In the genomic region with DNA sequence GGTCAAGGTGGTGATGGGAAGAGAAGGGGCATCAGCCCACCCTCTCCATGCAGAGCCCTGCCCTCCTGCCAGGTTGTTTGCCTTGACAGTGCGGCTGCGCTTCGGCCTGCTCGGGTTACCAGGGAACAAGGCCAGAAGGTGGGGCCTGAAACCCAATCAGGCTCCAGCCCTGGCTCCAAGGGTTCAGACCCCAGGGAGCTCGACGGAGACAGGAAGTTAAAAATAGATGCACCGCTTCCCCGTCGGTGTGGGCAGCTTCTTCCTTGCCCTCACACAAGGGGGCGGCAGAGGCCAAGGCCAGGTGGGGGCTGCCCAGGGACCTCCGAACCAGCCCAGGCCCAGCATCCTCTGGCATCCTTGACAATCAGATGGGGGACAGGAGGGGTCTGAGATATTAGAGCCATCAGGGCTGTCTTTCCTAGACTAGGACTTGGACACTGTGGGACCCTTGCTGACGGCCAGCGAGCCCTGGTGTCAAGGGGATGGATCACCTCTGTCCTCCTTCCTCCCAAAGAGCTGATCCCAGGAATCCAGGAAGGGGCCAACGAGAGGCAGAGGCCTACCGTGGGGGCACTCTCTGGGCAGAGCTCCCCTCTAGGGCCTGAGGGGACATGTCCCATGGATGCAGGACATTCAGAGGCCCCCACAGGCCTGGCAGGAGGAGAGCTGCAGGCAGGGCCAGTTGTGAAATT, we compare ENCODE assay signal across 1 cellular context.
TF ChIP-seq lines count a peak whose summit lies in the region.

No MANE protein-coding gene starts in this region.

TF ChIP-seq in HepG2, 621 proteins besides CTCF, POLR2A, EP300 and RAD21 (continued from another document and continues in another):
- TF ChIP-seq, protein P1, sequence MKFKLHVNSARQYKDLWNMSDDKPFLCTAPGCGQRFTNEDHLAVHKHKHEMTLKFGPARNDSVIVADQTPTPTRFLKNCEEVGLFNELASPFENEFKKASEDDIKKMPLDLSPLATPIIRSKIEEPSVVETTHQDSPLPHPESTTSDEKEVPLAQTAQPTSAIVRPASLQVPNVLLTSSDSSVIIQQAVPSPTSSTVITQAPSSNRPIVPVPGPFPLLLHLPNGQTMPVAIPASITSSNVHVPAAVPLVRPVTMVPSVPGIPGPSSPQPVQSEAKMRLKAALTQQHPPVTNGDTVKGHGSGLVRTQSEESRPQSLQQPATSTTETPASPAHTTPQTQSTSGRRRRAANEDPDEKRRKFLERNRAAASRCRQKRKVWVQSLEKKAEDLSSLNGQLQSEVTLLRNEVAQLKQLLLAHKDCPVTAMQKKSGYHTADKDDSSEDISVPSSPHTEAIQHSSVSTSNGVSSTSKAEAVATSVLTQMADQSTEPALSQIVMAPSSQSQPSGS (CRISPR knock-in tag; IDR thresholded peaks at IDR 0.05), result no peak; the same call in 1 of the 2 replicates
- TF ChIP-seq HDAC6 (IDR thresholded peaks at IDR 0.05; ENCODE audit: low read depth, low read length) (no peak), REXO4 (CRISPR knock-in tag; IDR thresholded peaks at IDR 0.05; ENCODE audit: borderline replicate concordance) (no peak), ZSCAN9 (CRISPR knock-in tag; IDR thresholded peaks at IDR 0.05; ENCODE audit: borderline replicate concordance) (no peak), ZKSCAN1 (IDR thresholded peaks at IDR 0.05; ENCODE audit: low read length) (no peak), KLF12 (CRISPR knock-in tag; IDR thresholded peaks at IDR 0.05; ENCODE audit: borderline replicate concordance) (no peak), ZIK1 (CRISPR knock-in tag; IDR thresholded peaks at IDR 0.05; ENCODE audit: borderline replicate concordance, low read depth) (peak; percentile 60; the same call in 1 of the 2 replicates), TOE1 (CRISPR knock-in tag; IDR thresholded peaks at IDR 0.05) (no peak), ZFP36L2 (CRISPR knock-in tag; IDR thresholded peaks at IDR 0.05) (no peak), ZNF225 (CRISPR knock-in tag; IDR thresholded peaks at IDR 0.05) (no peak), MXI1 (IDR thresholded peaks at IDR 0.05; ENCODE audit: borderline replicate concordance, low read depth, low read length) (no peak), ZFP36L1 (CRISPR knock-in tag; IDR thresholded peaks at IDR 0.05) (no peak), U2AF1 (optimal IDR thresholded peaks at IDR 0.05; ENCODE audit: low read depth, low read length) (no peak), AKAP8 (CRISPR knock-in tag; IDR thresholded peaks at IDR 0.05) (no peak), NCOA2 (CRISPR knock-in tag; IDR thresholded peaks at IDR 0.05) (peak; percentile 16; the same call in 1 of the 2 replicates), SAFB2 (CRISPR knock-in tag; IDR thresholded peaks at IDR 0.05; ENCODE audit: borderline replicate concordance, low read depth) (no peak), ZNF34 (CRISPR knock-in tag; IDR thresholded peaks at IDR 0.05; ENCODE audit: borderline replicate concordance) (no peak), PHF5A (CRISPR knock-in tag; IDR thresholded peaks at IDR 0.05; ENCODE audit: low read depth, unreplicated experiment) (no peak), SRF (IDR thresholded peaks at IDR 0.05; ENCODE audit: low read depth, low read length) (no peak), ZNF83 (CRISPR knock-in tag; IDR thresholded peaks at IDR 0.05; ENCODE audit: borderline replicate concordance) (no peak), ZNF549 (CRISPR knock-in tag; IDR thresholded peaks at IDR 0.05) (no peak), NCOR1 (IDR thresholded peaks at IDR 0.05; ENCODE audit: borderline replicate concordance, low read length) (no peak), ZNF891 (CRISPR knock-in tag; IDR thresholded peaks at IDR 0.05) (peak; percentile 60), ZNF274 (CRISPR knock-in tag; IDR thresholded peaks at IDR 0.05) (no peak), BRD4 (CRISPR knock-in tag; IDR thresholded peaks at IDR 0.05) (no peak), NR3C1 (CRISPR knock-in tag; IDR thresholded peaks at IDR 0.05) (0 out of 2 replicates have a peak, but pooled peaks have one; percentile 40), ZNF674 (CRISPR knock-in tag; IDR thresholded peaks at IDR 0.05; ENCODE audit: low read depth) (no peak), RARA (CRISPR knock-in tag; IDR thresholded peaks at IDR 0.05) (peak; percentile 36; the same call in 1 of the 2 replicates), ZBTB20 (CRISPR knock-in tag; IDR thresholded peaks at IDR 0.05; ENCODE audit: borderline replicate concordance, low read depth) (no peak), DR1 (CRISPR knock-in tag; IDR thresholded peaks at IDR 0.05) (0 out of 2 replicates have a peak, but pooled peaks have one; percentile 42)
- TF ChIP-seq, protein P2, sequence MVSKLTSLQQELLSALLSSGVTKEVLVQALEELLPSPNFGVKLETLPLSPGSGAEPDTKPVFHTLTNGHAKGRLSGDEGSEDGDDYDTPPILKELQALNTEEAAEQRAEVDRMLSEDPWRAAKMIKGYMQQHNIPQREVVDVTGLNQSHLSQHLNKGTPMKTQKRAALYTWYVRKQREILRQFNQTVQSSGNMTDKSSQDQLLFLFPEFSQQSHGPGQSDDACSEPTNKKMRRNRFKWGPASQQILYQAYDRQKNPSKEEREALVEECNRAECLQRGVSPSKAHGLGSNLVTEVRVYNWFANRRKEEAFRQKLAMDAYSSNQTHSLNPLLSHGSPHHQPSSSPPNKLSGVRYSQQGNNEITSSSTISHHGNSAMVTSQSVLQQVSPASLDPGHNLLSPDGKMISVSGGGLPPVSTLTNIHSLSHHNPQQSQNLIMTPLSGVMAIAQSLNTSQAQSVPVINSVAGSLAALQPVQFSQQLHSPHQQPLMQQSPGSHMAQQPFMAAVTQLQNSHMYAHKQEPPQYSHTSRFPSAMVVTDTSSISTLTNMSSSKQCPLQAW (CRISPR knock-in tag; IDR thresholded peaks at IDR 0.05), result peak; percentile 75
- TF ChIP-seq, protein P3, sequence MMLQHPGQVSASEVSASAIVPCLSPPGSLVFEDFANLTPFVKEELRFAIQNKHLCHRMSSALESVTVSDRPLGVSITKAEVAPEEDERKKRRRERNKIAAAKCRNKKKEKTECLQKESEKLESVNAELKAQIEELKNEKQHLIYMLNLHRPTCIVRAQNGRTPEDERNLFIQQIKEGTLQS (CRISPR knock-in tag; IDR thresholded peaks at IDR 0.05), result 0 out of 2 replicates have a peak, but pooled peaks have one; percentile 45
- TF ChIP-seq, protein P4, sequence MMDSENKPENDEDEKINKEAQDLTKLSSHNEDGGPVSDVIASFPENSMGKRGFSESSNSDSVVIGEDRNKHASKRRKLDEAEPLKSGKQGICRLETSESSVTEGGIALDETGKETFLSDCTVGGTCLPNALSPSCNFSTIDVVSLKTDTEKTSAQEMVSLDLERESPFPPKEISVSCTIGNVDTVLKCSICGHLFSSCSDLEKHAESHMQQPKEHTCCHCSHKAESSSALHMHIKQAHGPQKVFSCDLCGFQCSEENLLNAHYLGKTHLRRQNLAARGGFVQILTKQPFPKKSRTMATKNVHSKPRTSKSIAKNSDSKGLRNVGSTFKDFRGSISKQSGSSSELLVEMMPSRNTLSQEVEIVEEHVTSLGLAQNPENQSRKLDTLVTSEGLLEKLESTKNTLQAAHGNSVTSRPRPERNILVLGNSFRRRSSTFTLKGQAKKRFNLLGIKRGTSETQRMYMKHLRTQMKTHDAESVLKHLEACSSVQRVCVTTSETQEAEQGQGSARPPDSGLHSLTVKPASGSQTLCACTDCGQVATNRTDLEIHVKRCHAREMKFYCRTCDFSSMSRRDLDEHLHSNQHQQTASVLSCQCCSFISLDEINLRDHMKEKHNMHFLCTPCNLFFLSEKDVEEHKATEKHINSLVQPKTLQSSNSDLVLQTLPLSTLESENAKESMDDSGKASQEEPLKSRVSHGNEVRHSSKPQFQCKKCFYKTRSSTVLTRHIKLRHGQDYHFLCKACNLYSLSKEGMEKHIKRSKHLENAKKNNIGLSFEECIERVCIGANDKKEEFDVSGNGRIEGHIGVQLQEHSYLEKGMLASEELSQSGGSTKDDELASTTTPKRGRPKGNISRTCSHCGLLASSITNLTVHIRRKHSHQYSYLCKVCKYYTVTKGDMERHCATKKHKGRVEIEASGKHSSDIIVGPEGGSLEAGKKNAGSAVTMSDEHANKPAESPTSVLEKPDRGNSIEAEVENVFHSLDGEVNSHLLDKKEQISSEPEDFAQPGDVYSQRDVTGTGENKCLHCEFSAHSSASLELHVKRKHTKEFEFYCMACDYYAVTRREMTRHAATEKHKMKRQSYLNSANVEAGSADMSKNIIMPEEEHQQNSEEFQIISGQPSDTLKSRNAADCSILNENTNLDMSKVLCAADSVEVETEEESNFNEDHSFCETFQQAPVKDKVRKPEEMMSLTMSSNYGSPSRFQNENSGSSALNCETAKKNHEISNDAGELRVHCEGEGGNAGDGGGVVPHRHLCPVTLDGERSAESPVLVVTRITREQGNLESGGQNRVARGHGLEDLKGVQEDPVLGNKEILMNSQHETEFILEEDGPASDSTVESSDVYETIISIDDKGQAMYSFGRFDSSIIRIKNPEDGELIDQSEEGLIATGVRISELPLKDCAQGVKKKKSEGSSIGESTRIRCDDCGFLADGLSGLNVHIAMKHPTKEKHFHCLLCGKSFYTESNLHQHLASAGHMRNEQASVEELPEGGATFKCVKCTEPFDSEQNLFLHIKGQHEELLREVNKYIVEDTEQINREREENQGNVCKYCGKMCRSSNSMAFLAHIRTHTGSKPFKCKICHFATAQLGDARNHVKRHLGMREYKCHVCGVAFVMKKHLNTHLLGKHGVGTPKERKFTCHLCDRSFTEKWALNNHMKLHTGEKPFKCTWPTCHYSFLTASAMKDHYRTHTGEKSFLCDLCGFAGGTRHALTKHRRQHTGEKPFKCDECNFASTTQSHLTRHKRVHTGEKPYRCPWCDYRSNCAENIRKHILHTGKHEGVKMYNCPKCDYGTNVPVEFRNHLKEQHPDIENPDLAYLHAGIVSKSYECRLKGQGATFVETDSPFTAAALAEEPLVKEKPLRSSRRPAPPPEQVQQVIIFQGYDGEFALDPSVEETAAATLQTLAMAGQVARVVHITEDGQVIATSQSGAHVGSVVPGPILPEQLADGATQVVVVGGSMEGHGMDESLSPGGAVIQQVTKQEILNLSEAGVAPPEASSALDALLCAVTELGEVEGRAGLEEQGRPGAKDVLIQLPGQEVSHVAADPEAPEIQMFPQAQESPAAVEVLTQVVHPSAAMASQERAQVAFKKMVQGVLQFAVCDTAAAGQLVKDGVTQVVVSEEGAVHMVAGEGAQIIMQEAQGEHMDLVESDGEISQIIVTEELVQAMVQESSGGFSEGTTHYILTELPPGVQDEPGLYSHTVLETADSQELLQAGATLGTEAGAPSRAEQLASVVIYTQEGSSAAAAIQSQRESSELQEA (CRISPR knock-in tag; IDR thresholded peaks at IDR 0.05; ENCODE audit: not compliant biosample characterization), result no peak
- TF ChIP-seq, protein P5, sequence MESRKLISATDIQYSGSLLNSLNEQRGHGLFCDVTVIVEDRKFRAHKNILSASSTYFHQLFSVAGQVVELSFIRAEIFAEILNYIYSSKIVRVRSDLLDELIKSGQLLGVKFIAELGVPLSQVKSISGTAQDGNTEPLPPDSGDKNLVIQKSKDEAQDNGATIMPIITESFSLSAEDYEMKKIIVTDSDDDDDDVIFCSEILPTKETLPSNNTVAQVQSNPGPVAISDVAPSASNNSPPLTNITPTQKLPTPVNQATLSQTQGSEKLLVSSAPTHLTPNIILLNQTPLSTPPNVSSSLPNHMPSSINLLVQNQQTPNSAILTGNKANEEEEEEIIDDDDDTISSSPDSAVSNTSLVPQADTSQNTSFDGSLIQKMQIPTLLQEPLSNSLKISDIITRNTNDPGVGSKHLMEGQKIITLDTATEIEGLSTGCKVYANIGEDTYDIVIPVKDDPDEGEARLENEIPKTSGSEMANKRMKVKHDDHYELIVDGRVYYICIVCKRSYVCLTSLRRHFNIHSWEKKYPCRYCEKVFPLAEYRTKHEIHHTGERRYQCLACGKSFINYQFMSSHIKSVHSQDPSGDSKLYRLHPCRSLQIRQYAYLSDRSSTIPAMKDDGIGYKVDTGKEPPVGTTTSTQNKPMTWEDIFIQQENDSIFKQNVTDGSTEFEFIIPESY (CRISPR knock-in tag; IDR thresholded peaks at IDR 0.05), result 0 out of 2 replicates have a peak, but pooled peaks have one; percentile 12
- TF ChIP-seq, protein P6, sequence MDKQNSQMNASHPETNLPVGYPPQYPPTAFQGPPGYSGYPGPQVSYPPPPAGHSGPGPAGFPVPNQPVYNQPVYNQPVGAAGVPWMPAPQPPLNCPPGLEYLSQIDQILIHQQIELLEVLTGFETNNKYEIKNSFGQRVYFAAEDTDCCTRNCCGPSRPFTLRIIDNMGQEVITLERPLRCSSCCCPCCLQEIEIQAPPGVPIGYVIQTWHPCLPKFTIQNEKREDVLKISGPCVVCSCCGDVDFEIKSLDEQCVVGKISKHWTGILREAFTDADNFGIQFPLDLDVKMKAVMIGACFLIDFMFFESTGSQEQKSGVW (CRISPR knock-in tag; IDR thresholded peaks at IDR 0.05; ENCODE audit: borderline replicate concordance), result no peak
- TF ChIP-seq, protein P7, sequence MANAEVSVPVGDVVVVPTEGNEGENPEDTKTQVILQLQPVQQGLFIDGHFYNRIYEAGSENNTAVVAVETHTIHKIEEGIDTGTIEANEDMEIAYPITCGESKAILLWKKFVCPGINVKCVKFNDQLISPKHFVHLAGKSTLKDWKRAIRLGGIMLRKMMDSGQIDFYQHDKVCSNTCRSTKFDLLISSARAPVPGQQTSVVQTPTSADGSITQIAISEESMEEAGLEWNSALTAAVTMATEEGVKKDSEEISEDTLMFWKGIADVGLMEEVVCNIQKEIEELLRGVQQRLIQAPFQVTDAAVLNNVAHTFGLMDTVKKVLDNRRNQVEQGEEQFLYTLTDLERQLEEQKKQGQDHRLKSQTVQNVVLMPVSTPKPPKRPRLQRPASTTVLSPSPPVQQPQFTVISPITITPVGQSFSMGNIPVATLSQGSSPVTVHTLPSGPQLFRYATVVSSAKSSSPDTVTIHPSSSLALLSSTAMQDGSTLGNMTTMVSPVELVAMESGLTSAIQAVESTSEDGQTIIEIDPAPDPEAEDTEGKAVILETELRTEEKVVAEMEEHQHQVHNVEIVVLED (CRISPR knock-in tag; IDR thresholded peaks at IDR 0.05; ENCODE audit: borderline replicate concordance), result no peak
- TF ChIP-seq, protein P8, sequence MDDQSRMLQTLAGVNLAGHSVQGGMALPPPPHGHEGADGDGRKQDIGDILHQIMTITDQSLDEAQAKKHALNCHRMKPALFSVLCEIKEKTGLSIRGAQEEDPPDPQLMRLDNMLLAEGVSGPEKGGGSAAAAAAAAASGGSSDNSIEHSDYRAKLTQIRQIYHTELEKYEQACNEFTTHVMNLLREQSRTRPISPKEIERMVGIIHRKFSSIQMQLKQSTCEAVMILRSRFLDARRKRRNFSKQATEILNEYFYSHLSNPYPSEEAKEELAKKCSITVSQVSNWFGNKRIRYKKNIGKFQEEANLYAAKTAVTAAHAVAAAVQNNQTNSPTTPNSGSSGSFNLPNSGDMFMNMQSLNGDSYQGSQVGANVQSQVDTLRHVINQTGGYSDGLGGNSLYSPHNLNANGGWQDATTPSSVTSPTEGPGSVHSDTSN (CRISPR knock-in tag; IDR thresholded peaks at IDR 0.05; ENCODE audit: borderline replicate concordance), result no peak
- TF ChIP-seq, protein P9, sequence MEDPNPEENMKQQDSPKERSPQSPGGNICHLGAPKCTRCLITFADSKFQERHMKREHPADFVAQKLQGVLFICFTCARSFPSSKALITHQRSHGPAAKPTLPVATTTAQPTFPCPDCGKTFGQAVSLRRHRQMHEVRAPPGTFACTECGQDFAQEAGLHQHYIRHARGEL (CRISPR knock-in tag; IDR thresholded peaks at IDR 0.05), result no peak
- TF ChIP-seq, protein P10, sequence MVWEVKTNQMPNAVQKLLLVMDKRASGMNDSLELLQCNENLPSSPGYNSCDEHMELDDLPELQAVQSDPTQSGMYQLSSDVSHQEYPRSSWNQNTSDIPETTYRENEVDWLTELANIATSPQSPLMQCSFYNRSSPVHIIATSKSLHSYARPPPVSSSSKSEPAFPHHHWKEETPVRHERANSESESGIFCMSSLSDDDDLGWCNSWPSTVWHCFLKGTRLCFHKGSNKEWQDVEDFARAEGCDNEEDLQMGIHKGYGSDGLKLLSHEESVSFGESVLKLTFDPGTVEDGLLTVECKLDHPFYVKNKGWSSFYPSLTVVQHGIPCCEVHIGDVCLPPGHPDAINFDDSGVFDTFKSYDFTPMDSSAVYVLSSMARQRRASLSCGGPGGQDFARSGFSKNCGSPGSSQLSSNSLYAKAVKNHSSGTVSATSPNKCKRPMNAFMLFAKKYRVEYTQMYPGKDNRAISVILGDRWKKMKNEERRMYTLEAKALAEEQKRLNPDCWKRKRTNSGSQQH (CRISPR knock-in tag; IDR thresholded peaks at IDR 0.05; ENCODE audit: low read depth), result no peak; the same call in 1 of the 2 replicates
